1 cellular context compared by ENCODE assay signal in genomic region chr5:143933434-143933833, GRCh38.
TF ChIP-seq lines count a peak whose summit lies in the region.

No MANE protein-coding gene starts in this region.

TF ChIP-seq in HCT116, 20 proteins besides CTCF, POLR2A, EP300 and RAD21 (continued from another document):
- TF ChIP-seq ATF3 (IDR thresholded peaks at IDR 0.05) (no peak), ELF1 (IDR thresholded peaks at IDR 0.05; ENCODE audit: borderline replicate concordance, low read depth) (no peak), EZH2 (IDR thresholded peaks at IDR 0.05) (no peak)
